In the genomic region with DNA sequence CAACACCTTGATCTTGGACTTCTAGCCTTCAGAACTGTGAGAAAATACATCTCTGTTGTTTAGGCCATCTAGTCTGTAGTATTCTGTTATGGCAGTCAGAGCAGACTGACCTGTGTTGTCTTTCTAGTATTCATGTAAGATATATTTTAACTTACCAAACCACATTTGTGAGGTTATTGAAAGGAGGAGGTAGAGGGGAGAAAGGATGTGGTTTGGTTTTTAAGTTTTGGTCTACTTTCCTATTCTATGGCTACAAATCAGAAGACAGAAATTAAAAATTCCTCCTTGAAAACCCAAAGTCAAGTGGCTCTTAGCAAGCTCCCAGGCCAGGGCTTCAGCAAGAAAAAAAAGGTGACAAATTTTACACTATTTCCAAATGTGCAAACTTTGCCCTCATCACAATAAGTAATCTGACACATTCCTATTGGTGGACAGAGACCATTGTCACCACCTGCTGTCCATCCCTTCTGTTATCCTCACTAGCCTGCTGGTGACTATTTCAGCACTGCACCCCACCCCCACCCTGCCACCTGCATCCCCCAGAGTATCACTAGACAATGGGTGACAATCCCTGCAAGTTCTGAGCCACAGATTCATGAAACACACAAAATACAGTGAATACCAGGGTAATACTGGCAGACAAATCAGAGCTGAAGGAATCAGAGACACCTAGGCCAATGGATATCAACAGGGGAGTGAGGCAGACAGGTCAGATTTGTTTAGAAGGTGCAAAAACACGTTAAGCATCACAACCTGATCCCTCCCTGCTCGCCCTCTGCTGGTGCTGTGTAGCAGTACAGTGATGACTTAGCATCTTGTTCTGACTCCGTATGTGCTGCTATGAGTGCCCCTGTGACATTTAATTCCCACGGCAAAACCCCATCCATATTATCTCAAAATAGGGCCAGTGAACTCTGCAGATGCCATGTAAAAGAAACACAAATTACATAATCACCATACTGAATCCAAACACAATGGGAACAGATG, we compare ENCODE assay signal across 8 cellular contexts.
A peak's percentile ranks its signal among the peaks of the same experiment; 100 is the strongest.
DNase-seq lines count a peak whose midpoint lies in the region; ATAC-seq and TF ChIP-seq lines count a peak whose summit lies in the region.

No MANE protein-coding gene starts in this region.

- in situ Hi-C loops in Panc1 (cut with HindIII; ENCODE audit: low pct_unique_long_range_greater_than_20kb, low sequenced_read_pairs) = no loop called here

- no peaks in the 10 kb centered on the region for H3K36me3 ChIP-seq in Panc1 (ENCODE audit: control insufficient read depth, insufficient read depth, low read length)

- intact Hi-C loops in Panc1 (cut with micrococcal nuclease; ENCODE audit: unreplicated experiment) = no loop called here

- H3K4me1 ChIP-seq in Panc1 (ENCODE audit: control insufficient read depth, insufficient read depth, low read length) = no peaks in the 10 kb centered on the region

- ATAC-seq in GM18502 (IDR thresholded peaks at IDR 0.05; ENCODE audit: poor library complexity, unreplicated experiment) (peak; percentile 77), HG02943 (IDR thresholded peaks at IDR 0.05; ENCODE audit: low read depth, unreplicated experiment) (peak; percentile 72), Panc1 (no peak)

- no peaks in the 10 kb centered on the region for H3K27me3 ChIP-seq in Panc1 (ENCODE audit: control insufficient read depth, insufficient read depth, low read length)

- DNase-seq in AG04449 (ENCODE audit: low read depth, low spot score) (no peak), Panc1 (ENCODE audit: low read depth, low spot score) (peak; percentile 2), iPS DF 19.7 (ENCODE audit: low read depth, low spot score) (peak; percentile 59), HPDE6-E6E7 (ENCODE audit: extremely low spot score) (no peak)
- peak; percentile 40 for DNase-seq in activated T-helper 9 cell treated with anti-CD3 and anti-CD28 coated beads, Interleukin-2, amount 50 U/mL, for 16 hours (ENCODE audit: low read depth)
- DNase-seq in stimulated activated CD8-positive, alpha-beta memory T cell treated with anti-CD3 and anti-CD28 coated beads, Interleukin-2, amount 100 ng/mL, for 48 hours (ENCODE audit: low read depth in 2 of 2) = peak; percentile 30 to 36

- peak; percentile 46 for TF ChIP-seq CTCF in AG04449 (IDR thresholded peaks at IDR 0.05; ENCODE audit: insufficient read depth, low read length, missing control alignments)
- peak; percentile 51 for TF ChIP-seq CTCF in Panc1 (IDR thresholded peaks at IDR 0.05)

- H3K4me3 ChIP-seq in AG04449 (ENCODE audit: low read depth, low read length) (no peak overlapping the region), Panc1 (ENCODE audit: low read depth in 2 of 2, low read length in 2 of 2) (no peak overlapping the region)

- POLR2A ChIA-PET in AG04449 (lab: Yijun Ruan, JAX) (no interaction called here), Panc1 (lab: Charles Lee) (no interaction called here)

- no TSS peak for BruUV-seq in Panc1 (replicated peaks; lab: Mats Ljungman, UMichigan)

- no peak overlapping the region for H3K27ac ChIP-seq in Panc1 (ENCODE audit: low read length)

- CTCF ChIA-PET in AG04449 (lab: Yijun Ruan, JAX) (interaction anchor here (0.7 to 1.4 kb wide), 3 partner anchors 17 to 115 kb away, joined by 3 to 4 read pairs (median 3); no protein-coding TSS in a partner anchor), Panc1 (lab: Charles Lee) (interaction anchor here (0.7 kb wide), 1 partner anchor 696 kb away, joined by 13 read pairs; no protein-coding TSS in a partner anchor)

- H3K9me3 ChIP-seq in Panc1 (ENCODE audit: control insufficient read depth, insufficient read depth, low read depth, low read length) = no peaks in the 10 kb centered on the region

Comparison
In these comparisons a context has a peak if more than half of its experiments do, and no peak if none do; other contexts are left out.
1. DNase-seq: peak in Panc1 (single experiment), activated T-helper 9 cell treated with anti-CD3 and anti-CD28 coated beads, Interleukin-2, amount 50 U/mL, for 16 hours (single experiment), iPS DF 19.7 (single experiment) and stimulated activated CD8-positive, alpha-beta memory T cell treated with anti-CD3 and anti-CD28 coated beads, Interleukin-2, amount 100 ng/mL, for 48 hours (2 of 2); none in AG04449 (single experiment) and HPDE6-E6E7 (single experiment).